ENCODE assay signal across 9 cellular contexts in genomic region chr7:129433823-129434171, GRCh38. TPM values are rescaled to one million over a fixed set of nuclear protein-coding genes. Genes with fewer than 3 reads are reported as not detected.
DNase-seq lines count a peak whose midpoint lies in the region; ATAC-seq, FAIRE-seq and TF ChIP-seq lines count a peak whose summit lies in the region.
"Had no signal": no experiment of that assay in that cellular context is flagged by ENCODE, and none has a peak within 500 bp of the region (broad histone marks: within the 10 kb centered on the region; RNA-seq: fewer than 3 reads in every experiment).

No MANE protein-coding gene starts in this region.

- peak overlapping the region; percentile 80 to 82 for H3K4me3 ChIP-seq in Panc1 (ENCODE audit: low read depth in 2 of 2, low read length in 2 of 2)
- peak overlapping the region; percentile 59 to 73 (median 70) for H3K4me3 ChIP-seq in esophagus muscularis mucosa
- H3K4me3 ChIP-seq in neuron (ENCODE audit: low read length) = peak overlapping the region; percentile 62

- WGBS in esophagus muscularis mucosa = 0% methylated on average over 19 of the region's 20 CpGs

- H3K36me3 ChIP-seq in Panc1 (ENCODE audit: control insufficient read depth, insufficient read depth, low read length) (no peaks in the 10 kb centered on the region), esophagus muscularis mucosa (no peaks in the 10 kb centered on the region), neuron (ENCODE audit: insufficient read depth, low read length) (peaks cover 13% of the 10 kb centered on the region)

- H3K4me1 ChIP-seq in Panc1 (ENCODE audit: control insufficient read depth, insufficient read depth, low read length) (peaks cover 4% of the 10 kb centered on the region), esophagus muscularis mucosa (peaks cover 11 to 18% (median 16%) of the 10 kb centered on the region in 4 donors), neuron (ENCODE audit: insufficient read depth, low read length) (peaks cover 11% of the 10 kb centered on the region)

- POLR2A ChIA-PET in Panc1 (lab: Charles Lee) = no interaction called here

- no peak for DNase-seq in activated naive CD4-positive, alpha-beta T cell treated with anti-CD3 and anti-CD28 coated beads for 36 hours
- DNase-seq in activated naive CD4-positive, alpha-beta T cell treated with anti-CD3 and anti-CD28 coated beads, Interleukin-2, amount 50 U/mL, for 16 hours = no peak
- DNase-seq in Panc1 (ENCODE audit: low read depth, low spot score) = peak; percentile 65
- DNase-seq in esophagus muscularis mucosa (ENCODE audit: extremely low spot score) = no peak
- DNase-seq in cerebellar nuclear complex (lab: John Stamatoyannopoulos, UW) = no peak
- DNase-seq in RCC 7860 (ENCODE audit: low spot score) = no peak

- H3K9me3 Mint-ChIP-seq in activated naive CD4-positive, alpha-beta T cell treated with anti-CD3 and anti-CD28 coated beads for 36 hours = no peaks in the 10 kb centered on the region

- H3K4me3 Mint-ChIP-seq in activated naive CD4-positive, alpha-beta T cell treated with anti-CD3 and anti-CD28 coated beads for 36 hours = peak overlapping the region; percentile 89

- no peak for TF ChIP-seq EP300 in esophagus muscularis mucosa (IDR thresholded peaks at IDR 0.05)

- CTCF ChIA-PET in activated naive CD4-positive, alpha-beta T cell treated with anti-CD3 and anti-CD28 coated beads for 36 hours (lab: Charles Lee) = interaction anchor here (0.6 to 3.5 kb wide), 12 partner anchors 9 to 647 kb away, joined by 3 to 26 read pairs (median 4); no protein-coding TSS in a partner anchor
- CTCF ChIA-PET in Panc1 (lab: Charles Lee) = interaction anchor here (0.7 kb wide), 1 partner anchor 66 kb away, joined by 3 read pairs; no protein-coding TSS in a partner anchor

- TF ChIP-seq POLR2A in esophagus muscularis mucosa (IDR thresholded peaks at IDR 0.05; ENCODE audit: low read depth) = no peak

- H3K36me3 Mint-ChIP-seq in activated naive CD4-positive, alpha-beta T cell treated with anti-CD3 and anti-CD28 coated beads for 36 hours (ENCODE audit: low read depth) = peaks cover 24% of the 10 kb centered on the region

- no peaks in the 10 kb centered on the region for H3K9me3 ChIP-seq in Panc1 (ENCODE audit: control insufficient read depth, insufficient read depth, low read depth, low read length)
- H3K9me3 ChIP-seq in esophagus muscularis mucosa = no peaks in the 10 kb centered on the region
- no peaks in the 10 kb centered on the region for H3K9me3 ChIP-seq in neuron (ENCODE audit: low read length)

- FAIRE-seq in RCC 7860 (lab: Jason Lieb, UNC) = no peak
- FAIRE-seq: islet of Langerhans had no signal

- peak overlapping the region; percentile 81 for H2AFZ ChIP-seq in neuron (ENCODE audit: low read depth, low read length)

- ATAC-seq in HG02943 (IDR thresholded peaks at IDR 0.05; ENCODE audit: low read depth, unreplicated experiment) (peak; percentile 68), Panc1 (peak; percentile 90)

- TF ChIP-seq CTCF in Panc1 (IDR thresholded peaks at IDR 0.05) (0 out of 2 replicates have a peak, but pooled peaks have one; percentile 8), esophagus muscularis mucosa (IDR thresholded peaks at IDR 0.05) (no peak)

- peak overlapping the region; percentile 81 for H3K27ac ChIP-seq in Panc1 (ENCODE audit: low read length)
- peak overlapping the region; percentile 71 to 84 (median 74) for H3K27ac ChIP-seq in esophagus muscularis mucosa (replicated peaks in 1 of 4)

- H3K27me3 ChIP-seq in Panc1 (ENCODE audit: control insufficient read depth, insufficient read depth, low read length) = peaks cover 6% of the 10 kb centered on the region; the same call in 1 of the 2 replicates
- H3K27me3 ChIP-seq in esophagus muscularis mucosa = no peaks in the 10 kb centered on the region
- H3K27me3 ChIP-seq in neuron (ENCODE audit: insufficient read depth, low read length) = no peaks in the 10 kb centered on the region

- peaks cover 25% of the 10 kb centered on the region for H3K4me1 Mint-ChIP-seq in activated naive CD4-positive, alpha-beta T cell treated with anti-CD3 and anti-CD28 coated beads for 36 hours (ENCODE audit: low read depth)

- intact Hi-C loops in activated naive CD4-positive, alpha-beta T cell treated with anti-CD3 and anti-CD28 coated beads for 36 hours (cut with micrococcal nuclease) = loop anchor here (1.0 to 10.0 kb wide), 4 partner anchors 28 to 1211 kb away; no protein-coding TSS in a partner anchor
- intact Hi-C loops in Panc1 (cut with micrococcal nuclease; ENCODE audit: unreplicated experiment) (no loop called here), esophagus muscularis mucosa (cut with DNase I) (no loop called here)

- H3K27me3 Mint-ChIP-seq in activated naive CD4-positive, alpha-beta T cell treated with anti-CD3 and anti-CD28 coated beads for 36 hours (ENCODE audit: low read depth) = peaks cover 7% of the 10 kb centered on the region

- H3K27ac Mint-ChIP-seq in activated naive CD4-positive, alpha-beta T cell treated with anti-CD3 and anti-CD28 coated beads for 36 hours = peak overlapping the region; percentile 80

- BruUV-seq in Panc1 (replicated peaks; lab: Mats Ljungman, UMichigan) = no TSS peak

- in situ Hi-C loops in Panc1 (cut with HindIII; ENCODE audit: low pct_unique_long_range_greater_than_20kb, low sequenced_read_pairs) = no loop called here

RNA-seq across cellular contexts. Expression of gene STRIP2, which starts 0.4 kb away (rescaled TPM):
- 10 to 100 TPM; 71.4 to 76.0 TPM for total RNA-seq in activated naive CD4-positive, alpha-beta T cell treated with anti-CD3 and anti-CD28 coated beads for 36 hours
- total RNA-seq in Panc1 (2021; ENCODE audit: unreplicated experiment) = 5.1 TPM
- polyA plus RNA-seq in Panc1 (2012; ENCODE audit: insufficient read length) = 2.4 TPM
- total RNA-seq in esophagus muscularis mucosa = 1 to 10 TPM; 1.1 to 2.1 (median 1.9) TPM

Comparison
In these comparisons a context has a peak if more than half of its experiments do, and no peak if none do; other contexts are left out.
1. RNA of gene STRIP2, which starts 0.4 kb away (total RNA-seq): 71.4 to 76.0 TPM in activated naive CD4-positive, alpha-beta T cell treated with anti-CD3 and anti-CD28 coated beads for 36 hours; 5.1 TPM in Panc1 (single experiment) and 1.1 to 2.1 TPM in esophagus muscularis mucosa; every median in the first group is over 10 times any median in the second.
2. Peak in every context shown above with its lines, with median percentiles within 50 percentile points of each other: H3K4me3 ChIP-seq.